In genomic region chr21:8419925-8420560, GRCh38 we compare ENCODE assay signal across 8 cellular contexts.
DNase-seq lines count a peak whose midpoint lies in the region; ATAC-seq and TF ChIP-seq lines count a peak whose summit lies in the region.
"Not testable (repeated sequence)": the region's sequence is repeated elsewhere in the genome, so short reads cannot be mapped to it uniquely, and the experiment has no call there.

No MANE protein-coding gene starts in this region.

- TF ChIP-seq POLR2A in GM18505 (IDR thresholded peaks at IDR 0.05; ENCODE audit: borderline replicate concordance, extremely low read depth, insufficient read depth, insufficient read length); right lobe of liver (IDR thresholded peaks at IDR 0.05): not testable (repeated sequence)
- peak in 2 of 3 donors; percentile 56 to 67 for TF ChIP-seq POLR2A in body of pancreas (IDR thresholded peaks at IDR 0.05)

- not testable (repeated sequence) for H3K9me3 Mint-ChIP-seq in activated B cell treated with CpG ODN at 0.5 μM for 24 hours; stimulated activated naive B cell treated with anti-CD40 and anti-IgM and Interleukin-4, amounts not matched to agents 10 μg/mL and 1 μg/mL and 100 μg/mL, for 72 hours

- H3K27ac ChIP-seq in body of pancreas, right lobe of liver: not testable (repeated sequence)

- not testable (repeated sequence) for H3K27me3 Mint-ChIP-seq in activated B cell treated with CpG ODN at 0.5 μM for 24 hours; stimulated activated naive B cell treated with anti-CD40 and anti-IgM and Interleukin-4, amounts not matched to agents 10 μg/mL and 1 μg/mL and 100 μg/mL, for 72 hours

- H3K4me3 ChIP-seq in body of pancreas, right lobe of liver: not testable (repeated sequence)

- intact Hi-C loops in activated B cell treated with CpG ODN at 0.5 μM for 24 hours (cut with micrococcal nuclease); body of pancreas (cut with DNase I); right lobe of liver (cut with DNase I): not testable (repeated sequence)

- DNase-seq in activated B cell treated with CpG ODN at 0.5 μM for 24 hours (peak; percentile 60), body of pancreas (peak in 1 of 4 donors; percentile 1)
- DNase-seq in right lobe of liver: not testable (repeated sequence)
- DNase-seq in stimulated activated naive B cell treated with anti-CD40 and anti-IgM and Interleukin-4, amounts not matched to agents 10 μg/mL and 1 μg/mL and 100 μg/mL, for 72 hours: peak; percentile 56

- not testable (repeated sequence) for H3K4me1 ChIP-seq in body of pancreas, right lobe of liver

- not testable (repeated sequence) for H3K4me1 Mint-ChIP-seq in activated B cell treated with CpG ODN at 0.5 μM for 24 hours; stimulated activated naive B cell treated with anti-CD40 and anti-IgM and Interleukin-4, amounts not matched to agents 10 μg/mL and 1 μg/mL and 100 μg/mL, for 72 hours

- TF ChIP-seq CTCF in activated B cell treated with CpG ODN at 0.5 μM for 24 hours (IDR thresholded peaks at IDR 0.05): peak; percentile 22
- peak in 1 of 7 experiments; percentile 64 for TF ChIP-seq CTCF in body of pancreas (IDR thresholded peaks at IDR 0.05)
- peak in 1 of 4 donors; percentile 2 for TF ChIP-seq CTCF in right lobe of liver (IDR thresholded peaks at IDR 0.05)

- H3K36me3 Mint-ChIP-seq in activated B cell treated with CpG ODN at 0.5 μM for 24 hours (ENCODE audit: low read depth); stimulated activated naive B cell treated with anti-CD40 and anti-IgM and Interleukin-4, amounts not matched to agents 10 μg/mL and 1 μg/mL and 100 μg/mL, for 72 hours: not testable (repeated sequence)

- peak overlapping the region; percentile 0 for H3K27ac Mint-ChIP-seq in activated B cell treated with CpG ODN at 0.5 μM for 24 hours
- peak overlapping the region; percentile 20 for H3K27ac Mint-ChIP-seq in stimulated activated naive B cell treated with anti-CD40 and anti-IgM and Interleukin-4, amounts not matched to agents 10 μg/mL and 1 μg/mL and 100 μg/mL, for 72 hours

- H3K4me3 Mint-ChIP-seq in activated B cell treated with CpG ODN at 0.5 μM for 24 hours: not testable (repeated sequence)
- peak overlapping the region in 1 of 2 donors; percentile 1 for H3K4me3 Mint-ChIP-seq in stimulated activated naive B cell treated with anti-CD40 and anti-IgM and Interleukin-4, amounts not matched to agents 10 μg/mL and 1 μg/mL and 100 μg/mL, for 72 hours

- POLR2A ChIA-PET in activated B cell treated with CpG ODN at 0.5 μM for 24 hours (lab: Charles Lee): not testable (repeated sequence)

- not testable (repeated sequence) for H3K36me3 ChIP-seq in body of pancreas (replicated peaks in 1 of 2; ENCODE audit: insufficient read depth in 1 of 2, low read depth in 2 of 2); right lobe of liver

- CTCF ChIA-PET in activated B cell treated with CpG ODN at 0.5 μM for 24 hours (lab: Charles Lee): not testable (repeated sequence)

- 20 to 50% methylated on average over 1 of the region's 2 CpGs for WGBS in body of pancreas, 2 donors
- WGBS in right lobe of liver (ENCODE audit: insufficient coverage, low coverage, low lambda C conversion rate, missing lambda C conversion rate): no CpG with 5 or more reads among the region's 2 CpGs

- H3K9me3 ChIP-seq in body of pancreas, right lobe of liver: not testable (repeated sequence)

- not testable (repeated sequence) for H3K27me3 ChIP-seq in body of pancreas, right lobe of liver

- ATAC-seq in GM18505 (IDR thresholded peaks at IDR 0.05; ENCODE audit: unreplicated experiment) (peak; percentile 87), GM21360 (IDR thresholded peaks at IDR 0.05; ENCODE audit: unreplicated experiment) (peak; percentile 91), HG02759 (IDR thresholded peaks at IDR 0.05; ENCODE audit: unreplicated experiment) (peak; percentile 81), HG03342 (IDR thresholded peaks at IDR 0.05; ENCODE audit: unreplicated experiment) (peak; percentile 83), activated B cell treated with CpG ODN at 0.5 μM for 24 hours (ENCODE audit: low read depth) (peak; percentile 80), body of pancreas (peak; percentile 87), right lobe of liver (peak; percentile 91 to 97 (median 94))
- ATAC-seq in stimulated activated naive B cell treated with anti-CD40 and anti-IgM and Interleukin-4, amounts not matched to agents 10 μg/mL and 1 μg/mL and 100 μg/mL, for 72 hours (replicated peaks): peak; percentile 84 to 87
